9 cellular contexts compared by ENCODE assay signal in genomic region chr11:68843703-68844312, GRCh38. TPM values are rescaled to one million over a fixed set of nuclear protein-coding genes. Genes with fewer than 3 reads are reported as not detected.
DNase-seq lines count a peak whose midpoint lies in the region; ATAC-seq, FAIRE-seq and TF ChIP-seq lines count a peak whose summit lies in the region.
"Had no signal": no experiment of that assay in that cellular context is flagged by ENCODE, and none has a peak within 500 bp of the region (broad histone marks: within the 10 kb centered on the region; RNA-seq: fewer than 3 reads in every experiment).

No MANE protein-coding gene starts in this region.

- peaks cover 29% of the 10 kb centered on the region for H3K27me3 ChIP-seq in iPS DF 6.9 (ENCODE audit: control insufficient read depth, insufficient read depth, low read length)

- no peak for FAIRE-seq in A549 (lab: Jason Lieb, UNC)
- FAIRE-seq: G401.6 had no signal

- POLR2A ChIA-PET in A549 (lab: Yijun Ruan, JAX), result no interaction called here

- DNase-seq in A549 (ENCODE audit: low read depth in 1 of 2, low spot score in 1 of 2) (peak in 1 of 2 experiments; percentile 51), HuH-7.5 (ENCODE audit: low spot score) (peak; percentile 97), SHP77 (lab: John Stamatoyannopoulos, UW) (peak; percentile 91 to 94), iPS DF 6.9 (ENCODE audit: low read depth, low spot score) (peak; percentile 50), ACHN (no peak)
- DNase-seq in activated naive CD4-positive, alpha-beta T cell treated with anti-CD3 and anti-CD28 coated beads, Interleukin-2, amount 50 U/mL, for 16 hours, result peak; percentile 76
- peak; percentile 59 to 63 for DNase-seq in stimulated activated CD4-positive, alpha-beta T cell treated with anti-CD3 and anti-CD28 coated beads, Interleukin-15, amount 100 ng/mL, for 1 hour (ENCODE audit: low read depth in 1 of 2, low spot score in 1 of 2)

- ATAC-seq in A549, result peak in 1 of 2 experiments; percentile 42; a peak in 3 of 6 replicates

- in situ Hi-C loops in ACHN (cut with HindIII; ENCODE audit: low pct_ligation_motif_present, low pct_unique_long_range_greater_than_20kb, low sequenced_read_pairs), result no loop called here

- no peak; the same call in 2 of the 3 replicates for TF ChIP-seq CTCF in A549 (IDR thresholded peaks at IDR 0.05)

- H3K4me2 ChIP-seq in A549, result peak overlapping the region; percentile 41

- TF ChIP-seq POLR2A in A549 (IDR thresholded peaks at IDR 0.05; ENCODE audit: low read length) (no peak), GM19099 (IDR thresholded peaks at IDR 0.05; ENCODE audit: extremely low read depth, insufficient read length, low read depth) (peak; percentile 10)

- H3K27ac ChIP-seq in A549 (0 out of 6 replicates have a peak overlapping the region, but pooled peaks of 1 of the 2 experiments have one; percentile 10), iPS DF 6.9 (ENCODE audit: low read length) (no peak overlapping the region)

- peak; percentile 33 to 40; a peak in 2 of 5 replicates for TF ChIP-seq RAD21 in A549 (conservative IDR thresholded peaks at IDR 0.05 in 1 of 2, IDR thresholded peaks at IDR 0.05 in 1 of 2)

- H3K4me3 ChIP-seq in A549, result no peak overlapping the region
- peak overlapping the region; percentile 40; the same call in 1 of the 2 replicates for H3K4me3 ChIP-seq in iPS DF 6.9 (ENCODE audit: low read length)

- H3K36me3 ChIP-seq in iPS DF 6.9 (ENCODE audit: control insufficient read depth, insufficient read depth, low read length), result no peaks in the 10 kb centered on the region

- TF ChIP-seq EP300 in A549 (IDR thresholded peaks at IDR 0.05), result no peak

- WGBS in A549 (ENCODE audit: missing lambda C conversion rate), result 76% methylated on average over 29 of the region's 54 CpGs
- WGBS in iPS DF 6.9 (ENCODE audit: insufficient coverage, insufficient read length), result no CpG with 5 or more reads among the region's 54 CpGs

- CTCF ChIA-PET in A549 (lab: Yijun Ruan, JAX), result interaction anchor here (0.6 to 1.0 kb wide), 2 partner anchors 41 to 62 kb away, joined by 3 read pairs; no protein-coding TSS in a partner anchor

- H3K9me3 ChIP-seq in A549 (no peaks in the 10 kb centered on the region), iPS DF 6.9 (ENCODE audit: control insufficient read depth, insufficient read depth, low read length) (no peaks in the 10 kb centered on the region)

- H3K4me1 ChIP-seq in A549, result peaks cover 14% of the 10 kb centered on the region
- H3K4me1 ChIP-seq in iPS DF 6.9 (ENCODE audit: control insufficient read depth, insufficient read depth, low read length), result peaks cover 3% of the 10 kb centered on the region; the same call in 1 of the 2 replicates

TF ChIP-seq in A549, 52 proteins besides CTCF, POLR2A, EP300 and RAD21:
- TF ChIP-seq HMGXB4 (CRISPR knock-in tag; IDR thresholded peaks at IDR 0.05; ENCODE audit: borderline replicate concordance), result no peak
- TF ChIP-seq PHF8 (IDR thresholded peaks at IDR 0.05; ENCODE audit: borderline replicate concordance, low read depth), result no peak
- TF ChIP-seq USF2 (IDR thresholded peaks at IDR 0.05), result no peak
- TF ChIP-seq MAX (IDR thresholded peaks at IDR 0.05), result 0 out of 2 replicates have a peak, but pooled peaks have one; percentile 17
- no peak for TF ChIP-seq EHF (CRISPR knock-in tag; IDR thresholded peaks at IDR 0.05)
- no peak for TF ChIP-seq HES2 (IDR thresholded peaks at IDR 0.05)
- peak; percentile 26; the same call in 1 of the 3 replicates for TF ChIP-seq SMC3 (IDR thresholded peaks at IDR 0.05)
- TF ChIP-seq FOSB (CRISPR knock-in tag; IDR thresholded peaks at IDR 0.05), result no peak
- no peak for TF ChIP-seq MAFK (IDR thresholded peaks at IDR 0.05; ENCODE audit: partially characterized antibody)
- TF ChIP-seq HOXB5 (CRISPR knock-in tag; IDR thresholded peaks at IDR 0.05), result no peak

RNA-seq across cellular contexts. Expression of gene CPT1A, which starts 2.1 kb away (rescaled TPM):
- polyA plus RNA-seq in A549 (2011; rRNA removed) (15.0 and 27.5 TPM in 2 replicates), A549 (2017; fragmentation: RNase III; extraction: RNeasy Plus Mini Kit Qiagen cat#74134 plus additional on column Dnase treatment) (19.3 to 21.4 TPM (median 20.5 TPM) in 3 replicates)
- polyA plus RNA-seq in A549 (2012; cell fraction: cytosol; rRNA removed), result 9.6 and 12.4 TPM in 2 replicates
- polyA plus RNA-seq in A549 (2012; cell fraction: nucleus; rRNA removed), result 23.1 and 25.3 TPM in 2 replicates
- polyA minus RNA-seq in A549 (2011; rRNA and poly(A)+ RNA removed), result 59.3 and 64.3 TPM in 2 replicates

RNA-seq across cellular contexts. Expression of gene MRPL21, which starts 59.8 kb away (rescaled TPM):
- polyA plus RNA-seq in A549 (2011; rRNA removed) (110 and 131 TPM in 2 replicates), A549 (2017; fragmentation: RNase III; extraction: RNeasy Plus Mini Kit Qiagen cat#74134 plus additional on column Dnase treatment) (113 to 131 TPM (median 116 TPM) in 3 replicates)
- 121 and 141 TPM in 2 replicates for polyA plus RNA-seq in A549 (2012; cell fraction: cytosol; rRNA removed)
- polyA plus RNA-seq in A549 (2012; cell fraction: nucleus; rRNA removed), result 71.4 and 74.8 TPM in 2 replicates
- polyA minus RNA-seq in A549 (2011; rRNA and poly(A)+ RNA removed), result 37.9 and 44.6 TPM in 2 replicates

RNA-seq across cellular contexts. Expression of gene IGHMBP2, which starts 59.9 kb away (rescaled TPM):
- polyA plus RNA-seq in A549 (2011; rRNA removed), result 11.9 and 15.7 TPM in 2 replicates
- 10.6 and 12.3 TPM in 2 replicates for polyA plus RNA-seq in A549 (2012; cell fraction: cytosol; rRNA removed)
- polyA plus RNA-seq in A549 (2012; cell fraction: nucleus; rRNA removed), result 35.2 and 42.9 TPM in 2 replicates
- polyA plus RNA-seq in A549 (2017; fragmentation: RNase III; extraction: RNeasy Plus Mini Kit Qiagen cat#74134 plus additional on column Dnase treatment), result 12.4 to 12.8 TPM (median 12.8 TPM) in 3 replicates
- 19.8 and 25.4 TPM in 2 replicates for polyA minus RNA-seq in A549 (2011; rRNA and poly(A)+ RNA removed)
